In the genomic region with DNA sequence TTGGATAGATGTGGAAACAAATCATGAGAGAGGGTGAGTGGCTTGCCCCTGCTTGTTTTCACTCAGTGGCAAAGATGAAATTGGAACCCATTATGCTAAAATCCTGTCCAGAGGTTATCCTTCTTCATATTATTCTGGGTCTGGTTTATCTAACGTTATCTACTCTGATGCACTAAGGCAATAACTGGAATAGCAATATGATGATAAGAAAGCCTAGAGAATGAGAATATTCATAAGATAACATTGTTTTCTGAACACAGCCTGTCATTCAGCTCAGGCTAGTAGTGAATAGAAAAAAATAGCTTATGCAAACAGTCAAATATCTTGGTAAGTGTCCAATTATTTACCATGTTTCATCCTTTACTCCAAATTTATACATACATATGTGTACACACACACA, we compare ENCODE assay signal across 17 cellular contexts.
A peak's percentile ranks its signal among the peaks of the same experiment; 100 is the strongest.
DNase-seq lines count a peak whose midpoint lies in the region; ATAC-seq and TF ChIP-seq lines count a peak whose summit lies in the region.
"Had no signal": no experiment of that assay in that cellular context is flagged by ENCODE, and none has a peak within 500 bp of the region (broad histone marks: within the 10 kb centered on the region; RNA-seq: fewer than 3 reads in every experiment).

No MANE protein-coding gene starts in this region.

- peak overlapping the region; percentile 2 for H3K27ac ChIP-seq in left ventricle myocardium inferior (replicated peaks)
- no peak overlapping the region for H3K27ac ChIP-seq in MM.1S (ENCODE audit: low read length)
- H3K27ac ChIP-seq: 22Rv1, A549, BLaER1 had no signal

- H3K27me3 ChIP-seq in left ventricle myocardium inferior (ENCODE audit: low read depth) = no peaks in the 10 kb centered on the region
- H3K27me3 ChIP-seq in MM.1S (replicated peaks; ENCODE audit: insufficient read depth, low read length) = no peaks in the 10 kb centered on the region
- H3K27me3 ChIP-seq: BLaER1 had no signal

- H4K20me1 ChIP-seq in MM.1S (ENCODE audit: insufficient read depth, low read length) = no peaks in the 10 kb centered on the region
- H4K20me1 ChIP-seq: BLaER1 had no signal

- peaks cover 72% of the 10 kb centered on the region for H3K4me1 ChIP-seq in left ventricle myocardium inferior
- no peaks in the 10 kb centered on the region for H3K4me1 ChIP-seq in MM.1S (ENCODE audit: low read length)
- H3K4me1 ChIP-seq: A549, BLaER1 had no signal

- peak; percentile 31; the same call in 1 of the 3 replicates for ATAC-seq in SK-N-SH treated with all-trans-retinoic acid at 6 μM for 48 hours
- ATAC-seq: A549, GM12878 had no signal

- no peak for TF ChIP-seq CTCF in left ventricle myocardium inferior (IDR thresholded peaks at IDR 0.05; ENCODE audit: borderline replicate concordance)
- no peak for TF ChIP-seq CTCF in fibroblast of pulmonary artery (IDR thresholded peaks at IDR 0.05; ENCODE audit: low read length, missing control alignments)
- TF ChIP-seq CTCF in MM.1S (IDR thresholded peaks at IDR 0.05; ENCODE audit: low read length) = no peak

- H3K36me3 ChIP-seq in left ventricle myocardium inferior = no peaks in the 10 kb centered on the region
- no peaks in the 10 kb centered on the region for H3K36me3 ChIP-seq in MM.1S (replicated peaks; ENCODE audit: insufficient read depth, low read length)
- H3K36me3 ChIP-seq: BLaER1 had no signal

- H3K9me3 ChIP-seq in left ventricle myocardium inferior (replicated peaks) (no peaks in the 10 kb centered on the region), MM.1S (replicated peaks; ENCODE audit: insufficient read depth, low read length) (no peaks in the 10 kb centered on the region)
- H3K9me3 ChIP-seq: A549, BLaER1 had no signal

- no peaks in the 10 kb centered on the region for H3F3A ChIP-seq in MM.1S (ENCODE audit: insufficient read depth, low read length)

- no peak overlapping the region for H3K9ac ChIP-seq in MM.1S (ENCODE audit: low read length)
- H3K9ac ChIP-seq: BLaER1 had no signal

- no peak overlapping the region for H2AFZ ChIP-seq in MM.1S (ENCODE audit: low read length)

- no peaks in the 10 kb centered on the region for H3K9me2 ChIP-seq in MM.1S (replicated peaks; ENCODE audit: insufficient read depth, low read length)

- intact Hi-C loops in left ventricle myocardium inferior (cut with micrococcal nuclease) = no loop called here
- intact Hi-C loops in cardiac septum (cut with DNase I) = loop anchor here (5.0 kb wide), 1 partner anchor 438 kb away; the partner anchor contains the start of gene C7

- H3K79me2 ChIP-seq in MM.1S (ENCODE audit: low read length) = no peaks in the 10 kb centered on the region

- H3K4me3 ChIP-seq in left ventricle myocardium inferior (no peak overlapping the region), fibroblast of pulmonary artery (replicated peaks; ENCODE audit: low read depth, low read length) (no peak overlapping the region), MM.1S (ENCODE audit: low read length) (no peak overlapping the region)
- H3K4me3 ChIP-seq: A549, BLaER1, GM12878 had no signal

- DNase-seq in left ventricle myocardium inferior (no peak), cardiac septum (ENCODE audit: low spot score) (no peak), fibroblast of pulmonary artery (ENCODE audit: low read depth) (peak; percentile 87), MM.1S (no peak), activated gamma-delta T cell (lab: John Stamatoyannopoulos, UW) (no peak)
- no peak for DNase-seq in central memory CD4-positive, alpha-beta T cell
- DNase-seq: Calu3; CD4-positive, alpha-beta memory T cell; DND-41; EL; H9; IMR-90 had no signal

- no peak overlapping the region for H3K4me2 ChIP-seq in MM.1S (ENCODE audit: low read depth, low read length)
- H3K4me2 ChIP-seq: A549, BLaER1 had no signal

TF ChIP-seq in SK-N-SH treated with all-trans-retinoic acid at 6 μM for 48 hours, 23 proteins besides CTCF, POLR2A, EP300 and RAD21:
- TF ChIP-seq ZNF565 (CRISPR knock-in tag; conservative IDR thresholded peaks at IDR 0.05; ENCODE audit: low read depth) (no peak), SNAI2 (CRISPR knock-in tag; IDR thresholded peaks at IDR 0.05) (peak; percentile 78; the same call in 1 of the 2 replicates), GLIS3 (CRISPR knock-in tag; IDR thresholded peaks at IDR 0.05) (0 out of 2 replicates have a peak, but pooled peaks have one; percentile 12), BACH2 (CRISPR knock-in tag; IDR thresholded peaks at IDR 0.05; ENCODE audit: borderline replicate concordance) (no peak), TSHZ2 (CRISPR knock-in tag; IDR thresholded peaks at IDR 0.05) (peak; percentile 87; the same call in 1 of the 2 replicates), PATZ1 (CRISPR knock-in tag; IDR thresholded peaks at IDR 0.05; ENCODE audit: borderline replicate concordance) (no peak), ESRRG (CRISPR knock-in tag; IDR thresholded peaks at IDR 0.05) (peak; percentile 64; the same call in 1 of the 2 replicates), TCF4 (CRISPR knock-in tag; IDR thresholded peaks at IDR 0.05; ENCODE audit: borderline replicate concordance) (peak; percentile 82), TOX (CRISPR knock-in tag; IDR thresholded peaks at IDR 0.05; ENCODE audit: borderline replicate concordance) (no peak), ISL1 (CRISPR knock-in tag; IDR thresholded peaks at IDR 0.05) (peak; percentile 97)
- TF ChIP-seq, protein P1, sequence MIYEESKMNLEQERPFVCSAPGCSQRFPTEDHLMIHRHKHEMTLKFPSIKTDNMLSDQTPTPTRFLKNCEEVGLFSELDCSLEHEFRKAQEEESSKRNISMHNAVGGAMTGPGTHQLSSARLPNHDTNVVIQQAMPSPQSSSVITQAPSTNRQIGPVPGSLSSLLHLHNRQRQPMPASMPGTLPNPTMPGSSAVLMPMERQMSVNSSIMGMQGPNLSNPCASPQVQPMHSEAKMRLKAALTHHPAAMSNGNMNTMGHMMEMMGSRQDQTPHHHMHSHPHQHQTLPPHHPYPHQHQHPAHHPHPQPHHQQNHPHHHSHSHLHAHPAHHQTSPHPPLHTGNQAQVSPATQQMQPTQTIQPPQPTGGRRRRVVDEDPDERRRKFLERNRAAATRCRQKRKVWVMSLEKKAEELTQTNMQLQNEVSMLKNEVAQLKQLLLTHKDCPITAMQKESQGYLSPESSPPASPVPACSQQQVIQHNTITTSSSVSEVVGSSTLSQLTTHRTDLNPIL (CRISPR knock-in tag; IDR thresholded peaks at IDR 0.05; ENCODE audit: low read depth) = peak; percentile 88
- TF ChIP-seq, protein P2, sequence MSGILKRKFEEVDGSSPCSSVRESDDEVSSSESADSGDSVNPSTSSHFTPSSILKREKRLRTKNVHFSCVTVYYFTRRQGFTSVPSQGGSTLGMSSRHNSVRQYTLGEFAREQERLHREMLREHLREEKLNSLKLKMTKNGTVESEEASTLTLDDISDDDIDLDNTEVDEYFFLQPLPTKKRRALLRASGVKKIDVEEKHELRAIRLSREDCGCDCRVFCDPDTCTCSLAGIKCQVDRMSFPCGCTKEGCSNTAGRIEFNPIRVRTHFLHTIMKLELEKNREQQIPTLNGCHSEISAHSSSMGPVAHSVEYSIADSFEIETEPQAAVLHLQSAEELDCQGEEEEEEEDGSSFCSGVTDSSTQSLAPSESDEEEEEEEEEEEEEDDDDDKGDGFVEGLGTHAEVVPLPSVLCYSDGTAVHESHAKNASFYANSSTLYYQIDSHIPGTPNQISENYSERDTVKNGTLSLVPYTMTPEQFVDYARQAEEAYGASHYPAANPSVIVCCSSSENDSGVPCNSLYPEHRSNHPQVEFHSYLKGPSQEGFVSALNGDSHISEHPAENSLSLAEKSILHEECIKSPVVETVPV (CRISPR knock-in tag; IDR thresholded peaks at IDR 0.05) = peak; percentile 84
